1 cellular context compared by ENCODE assay signal in the genomic region with DNA sequence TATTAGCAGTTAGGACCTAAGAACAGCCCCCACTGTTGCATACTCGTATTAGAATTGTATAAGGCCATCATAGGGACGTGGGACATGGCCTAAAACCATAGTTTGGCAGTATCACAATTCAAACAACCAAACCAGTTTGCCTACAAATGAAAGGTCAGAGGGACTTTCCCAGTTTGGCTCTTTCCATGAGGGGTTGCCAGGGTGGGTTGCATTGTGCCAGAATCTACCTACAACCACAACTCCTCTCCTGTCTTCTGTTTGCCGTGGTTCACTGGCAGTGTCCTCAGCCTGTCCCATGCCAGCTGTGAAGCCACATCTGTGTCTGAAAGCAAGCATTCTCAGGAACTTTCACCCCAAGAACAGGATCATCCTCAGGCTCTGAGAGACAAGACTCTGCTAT.
TF ChIP-seq lines count a peak whose summit lies in the region.

No MANE protein-coding gene starts in this region.

TF ChIP-seq in HepG2, 621 proteins besides CTCF, POLR2A, EP300 and RAD21 (continued from another document and continues in another):
- TF ChIP-seq, protein P1, sequence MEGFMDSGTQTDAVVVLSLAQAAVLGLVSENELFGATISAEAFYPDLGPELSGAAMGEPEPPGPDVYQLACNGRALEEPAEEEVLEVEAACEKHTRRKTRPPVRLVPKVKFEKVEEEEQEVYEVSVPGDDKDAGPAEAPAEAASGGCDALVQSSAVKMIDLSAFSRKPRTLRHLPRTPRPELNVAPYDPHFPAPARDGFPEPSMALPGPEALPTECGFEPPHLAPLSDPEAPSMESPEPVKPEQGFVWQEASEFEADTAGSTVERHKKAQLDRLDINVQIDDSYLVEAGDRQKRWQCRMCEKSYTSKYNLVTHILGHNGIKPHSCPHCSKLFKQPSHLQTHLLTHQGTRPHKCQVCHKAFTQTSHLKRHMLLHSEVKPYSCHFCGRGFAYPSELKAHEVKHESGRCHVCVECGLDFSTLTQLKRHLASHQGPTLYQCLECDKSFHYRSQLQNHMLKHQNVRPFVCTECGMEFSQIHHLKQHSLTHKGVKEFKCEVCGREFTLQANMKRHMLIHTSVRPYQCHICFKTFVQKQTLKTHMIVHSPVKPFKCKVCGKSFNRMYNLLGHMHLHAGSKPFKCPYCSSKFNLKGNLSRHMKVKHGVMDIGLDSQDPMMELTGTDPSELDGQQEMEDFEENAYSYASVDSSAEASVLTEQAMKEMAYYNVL (CRISPR knock-in tag; IDR thresholded peaks at IDR 0.05; ENCODE audit: borderline replicate concordance) = no peak
- TF ChIP-seq RFX3 (CRISPR knock-in tag; IDR thresholded peaks at IDR 0.05) (no peak), ZFP90 (CRISPR knock-in tag; IDR thresholded peaks at IDR 0.05; ENCODE audit: borderline replicate concordance) (no peak), ZNF460 (CRISPR knock-in tag; IDR thresholded peaks at IDR 0.05; ENCODE audit: borderline replicate concordance) (no peak), CERS6 (CRISPR knock-in tag; IDR thresholded peaks at IDR 0.05) (no peak), ZNF546 (CRISPR knock-in tag; conservative IDR thresholded peaks at IDR 0.05) (no peak), ZNF235 (CRISPR knock-in tag; IDR thresholded peaks at IDR 0.05; ENCODE audit: borderline replicate concordance) (no peak), TFDP2 (CRISPR knock-in tag; IDR thresholded peaks at IDR 0.05) (no peak), ZNF484 (CRISPR knock-in tag; IDR thresholded peaks at IDR 0.05; ENCODE audit: borderline replicate concordance, low read depth) (no peak), ZNF747 (CRISPR knock-in tag; IDR thresholded peaks at IDR 0.05; ENCODE audit: borderline replicate concordance) (no peak), BATF2 (CRISPR knock-in tag; IDR thresholded peaks at IDR 0.05) (no peak), MIXL1 (CRISPR knock-in tag; IDR thresholded peaks at IDR 0.05) (no peak), ZEB1 (IDR thresholded peaks at IDR 0.05; ENCODE audit: insufficient replicate concordance, low read depth) (no peak), PLRG1 (conservative IDR thresholded peaks at IDR 0.05) (no peak), BORCS8-MEF2B (CRISPR knock-in tag; IDR thresholded peaks at IDR 0.05) (0 out of 2 replicates have a peak, but pooled peaks have one; percentile 35), TEAD3 (CRISPR knock-in tag; optimal IDR thresholded peaks at IDR 0.05; ENCODE audit: borderline replicate concordance) (peak; percentile 21), ONECUT2 (CRISPR knock-in tag; IDR thresholded peaks at IDR 0.05) (no peak), RNF2 (conservative IDR thresholded peaks at IDR 0.05; ENCODE audit: low read depth) (no peak), BRCA1 (CRISPR knock-in tag; IDR thresholded peaks at IDR 0.05) (no peak), MTF1 (CRISPR knock-in tag; IDR thresholded peaks at IDR 0.05) (no peak), ZNF354B (CRISPR knock-in tag; IDR thresholded peaks at IDR 0.05) (no peak), MLX (CRISPR knock-in tag; IDR thresholded peaks at IDR 0.05) (no peak), ZNF768 (CRISPR knock-in tag; IDR thresholded peaks at IDR 0.05) (no peak), GZF1 (CRISPR knock-in tag; IDR thresholded peaks at IDR 0.05) (no peak), ARID4A (CRISPR knock-in tag; IDR thresholded peaks at IDR 0.05; ENCODE audit: borderline replicate concordance) (0 out of 2 replicates have a peak, but pooled peaks have one; percentile 9), ZNF720 (CRISPR knock-in tag; IDR thresholded peaks at IDR 0.05) (no peak)
- TF ChIP-seq, protein P2, sequence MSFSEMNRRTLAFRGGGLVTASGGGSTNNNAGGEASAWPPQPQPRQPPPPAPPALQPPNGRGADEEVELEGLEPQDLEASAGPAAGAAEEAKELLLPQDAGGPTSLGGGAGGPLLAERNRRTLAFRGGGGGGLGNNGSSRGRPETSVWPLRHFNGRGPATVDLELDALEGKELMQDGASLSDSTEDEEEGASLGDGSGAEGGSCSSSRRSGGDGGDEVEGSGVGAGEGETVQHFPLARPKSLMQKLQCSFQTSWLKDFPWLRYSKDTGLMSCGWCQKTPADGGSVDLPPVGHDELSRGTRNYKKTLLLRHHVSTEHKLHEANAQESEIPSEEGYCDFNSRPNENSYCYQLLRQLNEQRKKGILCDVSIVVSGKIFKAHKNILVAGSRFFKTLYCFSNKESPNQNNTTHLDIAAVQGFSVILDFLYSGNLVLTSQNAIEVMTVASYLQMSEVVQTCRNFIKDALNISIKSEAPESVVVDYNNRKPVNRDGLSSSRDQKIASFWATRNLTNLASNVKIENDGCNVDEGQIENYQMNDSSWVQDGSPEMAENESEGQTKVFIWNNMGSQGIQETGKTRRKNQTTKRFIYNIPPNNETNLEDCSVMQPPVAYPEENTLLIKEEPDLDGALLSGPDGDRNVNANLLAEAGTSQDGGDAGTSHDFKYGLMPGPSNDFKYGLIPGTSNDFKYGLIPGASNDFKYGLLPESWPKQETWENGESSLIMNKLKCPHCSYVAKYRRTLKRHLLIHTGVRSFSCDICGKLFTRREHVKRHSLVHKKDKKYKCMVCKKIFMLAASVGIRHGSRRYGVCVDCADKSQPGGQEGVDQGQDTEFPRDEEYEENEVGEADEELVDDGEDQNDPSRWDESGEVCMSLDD (CRISPR knock-in tag; IDR thresholded peaks at IDR 0.05; ENCODE audit: borderline replicate concordance) = no peak
- TF ChIP-seq, protein P3, sequence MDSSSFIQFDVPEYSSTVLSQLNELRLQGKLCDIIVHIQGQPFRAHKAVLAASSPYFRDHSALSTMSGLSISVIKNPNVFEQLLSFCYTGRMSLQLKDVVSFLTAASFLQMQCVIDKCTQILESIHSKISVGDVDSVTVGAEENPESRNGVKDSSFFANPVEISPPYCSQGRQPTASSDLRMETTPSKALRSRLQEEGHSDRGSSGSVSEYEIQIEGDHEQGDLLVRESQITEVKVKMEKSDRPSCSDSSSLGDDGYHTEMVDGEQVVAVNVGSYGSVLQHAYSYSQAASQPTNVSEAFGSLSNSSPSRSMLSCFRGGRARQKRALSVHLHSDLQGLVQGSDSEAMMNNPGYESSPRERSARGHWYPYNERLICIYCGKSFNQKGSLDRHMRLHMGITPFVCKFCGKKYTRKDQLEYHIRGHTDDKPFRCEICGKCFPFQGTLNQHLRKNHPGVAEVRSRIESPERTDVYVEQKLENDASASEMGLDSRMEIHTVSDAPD (CRISPR knock-in tag; IDR thresholded peaks at IDR 0.05) = peak; percentile 95
- TF ChIP-seq, protein P4, sequence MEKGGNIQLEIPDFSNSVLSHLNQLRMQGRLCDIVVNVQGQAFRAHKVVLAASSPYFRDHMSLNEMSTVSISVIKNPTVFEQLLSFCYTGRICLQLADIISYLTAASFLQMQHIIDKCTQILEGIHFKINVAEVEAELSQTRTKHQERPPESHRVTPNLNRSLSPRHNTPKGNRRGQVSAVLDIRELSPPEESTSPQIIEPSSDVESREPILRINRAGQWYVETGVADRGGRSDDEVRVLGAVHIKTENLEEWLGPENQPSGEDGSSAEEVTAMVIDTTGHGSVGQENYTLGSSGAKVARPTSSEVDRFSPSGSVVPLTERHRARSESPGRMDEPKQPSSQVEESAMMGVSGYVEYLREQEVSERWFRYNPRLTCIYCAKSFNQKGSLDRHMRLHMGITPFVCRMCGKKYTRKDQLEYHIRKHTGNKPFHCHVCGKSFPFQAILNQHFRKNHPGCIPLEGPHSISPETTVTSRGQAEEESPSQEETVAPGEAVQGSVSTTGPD (CRISPR knock-in tag; IDR thresholded peaks at IDR 0.05) = peak; percentile 66; the same call in 1 of the 2 replicates
- TF ChIP-seq, protein P5, sequence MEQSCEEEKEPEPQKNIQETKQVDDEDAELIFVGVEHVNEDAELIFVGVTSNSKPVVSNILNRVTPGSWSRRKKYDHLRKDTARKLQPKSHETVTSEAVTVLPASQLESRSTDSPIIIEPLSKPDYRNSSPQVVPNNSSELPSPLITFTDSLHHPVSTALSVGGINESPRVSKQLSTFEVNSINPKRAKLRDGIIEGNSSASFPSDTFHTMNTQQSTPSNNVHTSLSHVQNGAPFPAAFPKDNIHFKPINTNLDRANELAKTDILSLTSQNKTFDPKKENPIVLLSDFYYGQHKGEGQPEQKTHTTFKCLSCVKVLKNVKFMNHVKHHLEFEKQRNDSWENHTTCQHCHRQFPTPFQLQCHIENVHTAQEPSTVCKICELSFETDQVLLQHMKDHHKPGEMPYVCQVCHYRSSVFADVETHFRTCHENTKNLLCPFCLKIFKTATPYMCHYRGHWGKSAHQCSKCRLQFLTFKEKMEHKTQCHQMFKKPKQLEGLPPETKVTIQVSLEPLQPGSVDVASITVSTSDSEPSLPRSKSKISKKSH (CRISPR knock-in tag; IDR thresholded peaks at IDR 0.05; ENCODE audit: borderline replicate concordance) = no peak
